Comparison of ENCODE assay signal across 1 cellular context in genomic region chr1:230136453-230137327, GRCh38.
TF ChIP-seq lines count a peak whose summit lies in the region.

No MANE protein-coding gene starts in this region.

TF ChIP-seq in WTC11, 78 proteins besides CTCF, POLR2A, EP300 and RAD21 (continued from another document):
- TF ChIP-seq, protein P1, sequence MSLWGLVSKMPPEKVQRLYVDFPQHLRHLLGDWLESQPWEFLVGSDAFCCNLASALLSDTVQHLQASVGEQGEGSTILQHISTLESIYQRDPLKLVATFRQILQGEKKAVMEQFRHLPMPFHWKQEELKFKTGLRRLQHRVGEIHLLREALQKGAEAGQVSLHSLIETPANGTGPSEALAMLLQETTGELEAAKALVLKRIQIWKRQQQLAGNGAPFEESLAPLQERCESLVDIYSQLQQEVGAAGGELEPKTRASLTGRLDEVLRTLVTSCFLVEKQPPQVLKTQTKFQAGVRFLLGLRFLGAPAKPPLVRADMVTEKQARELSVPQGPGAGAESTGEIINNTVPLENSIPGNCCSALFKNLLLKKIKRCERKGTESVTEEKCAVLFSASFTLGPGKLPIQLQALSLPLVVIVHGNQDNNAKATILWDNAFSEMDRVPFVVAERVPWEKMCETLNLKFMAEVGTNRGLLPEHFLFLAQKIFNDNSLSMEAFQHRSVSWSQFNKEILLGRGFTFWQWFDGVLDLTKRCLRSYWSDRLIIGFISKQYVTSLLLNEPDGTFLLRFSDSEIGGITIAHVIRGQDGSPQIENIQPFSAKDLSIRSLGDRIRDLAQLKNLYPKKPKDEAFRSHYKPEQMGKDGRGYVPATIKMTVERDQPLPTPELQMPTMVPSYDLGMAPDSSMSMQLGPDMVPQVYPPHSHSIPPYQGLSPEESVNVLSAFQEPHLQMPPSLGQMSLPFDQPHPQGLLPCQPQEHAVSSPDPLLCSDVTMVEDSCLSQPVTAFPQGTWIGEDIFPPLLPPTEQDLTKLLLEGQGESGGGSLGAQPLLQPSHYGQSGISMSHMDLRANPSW (CRISPR knock-in tag; conservative IDR thresholded peaks at IDR 0.05; ENCODE audit: low read depth): no peak
- TF ChIP-seq HMGXB4 (CRISPR knock-in tag; IDR thresholded peaks at IDR 0.05): no peak
- no peak for TF ChIP-seq CBFB (CRISPR knock-in tag; IDR thresholded peaks at IDR 0.05; ENCODE audit: low read depth)
